In genomic region chr7:66043681-66044497, GRCh38 we compare ENCODE assay signal across 8 cellular contexts. TPM values are rescaled to one million over a fixed set of nuclear protein-coding genes. Genes with fewer than 3 reads are reported as not detected.
DNase-seq lines count a peak whose midpoint lies in the region; ATAC-seq and TF ChIP-seq lines count a peak whose summit lies in the region.

No MANE protein-coding gene starts in this region.

- H3K27ac Mint-ChIP-seq in activated naive CD8-positive, alpha-beta T cell treated with anti-CD3 and anti-CD28 coated beads, Interleukin-2, amount 50 U/mL, for 24 hours, result no peak overlapping the region

- H3K4me1 Mint-ChIP-seq in activated naive CD8-positive, alpha-beta T cell treated with anti-CD3 and anti-CD28 coated beads, Interleukin-2, amount 50 U/mL, for 24 hours, result peaks cover 8% of the 10 kb centered on the region

- peak overlapping the region; percentile 74 for H3K4me3 Mint-ChIP-seq in activated naive CD8-positive, alpha-beta T cell treated with anti-CD3 and anti-CD28 coated beads, Interleukin-2, amount 50 U/mL, for 24 hours

- DNase-seq in EH (ENCODE audit: low read depth) (peak; percentile 20), M059J (ENCODE audit: low read depth) (peak; percentile 56), right atrium auricular region (ENCODE audit: low spot score) (peak; percentile 60), posterior vena cava (ENCODE audit: low spot score) (peak; percentile 86), A172 (ENCODE audit: low spot score) (no peak), kidney glomerular epithelial cell (lab: John Stamatoyannopoulos, UW) (no peak), NCI-H1436 (lab: John Stamatoyannopoulos, UW) (no peak)
- peak; percentile 29 for DNase-seq in activated naive CD8-positive, alpha-beta T cell treated with anti-CD3 and anti-CD28 coated beads, Interleukin-2, amount 50 U/mL, for 24 hours

- H3K9me3 Mint-ChIP-seq in activated naive CD8-positive, alpha-beta T cell treated with anti-CD3 and anti-CD28 coated beads, Interleukin-2, amount 50 U/mL, for 24 hours, result no peaks in the 10 kb centered on the region

- no peak for TF ChIP-seq CTCF in right atrium auricular region (IDR thresholded peaks at IDR 0.05)

- H3K27me3 Mint-ChIP-seq in activated naive CD8-positive, alpha-beta T cell treated with anti-CD3 and anti-CD28 coated beads, Interleukin-2, amount 50 U/mL, for 24 hours, result peaks cover 21% of the 10 kb centered on the region

- no peaks in the 10 kb centered on the region for H3K9me3 ChIP-seq in right atrium auricular region

- H3K36me3 Mint-ChIP-seq in activated naive CD8-positive, alpha-beta T cell treated with anti-CD3 and anti-CD28 coated beads, Interleukin-2, amount 50 U/mL, for 24 hours (ENCODE audit: low read depth), result no peaks in the 10 kb centered on the region

- no peaks in the 10 kb centered on the region for H3K36me3 ChIP-seq in right atrium auricular region

- H3K27me3 ChIP-seq in right atrium auricular region, result no peaks in the 10 kb centered on the region

- no peak overlapping the region for H3K27ac ChIP-seq in right atrium auricular region

- intact Hi-C loops in posterior vena cava (cut with DNase I), result no loop called here

- H3K4me1 ChIP-seq in right atrium auricular region, result peaks cover 0 to 15% of the 10 kb centered on the region in 2 donors

- ATAC-seq in activated naive CD8-positive, alpha-beta T cell treated with anti-CD3 and anti-CD28 coated beads, Interleukin-2, amount 50 U/mL, for 24 hours, result peak; percentile 43

- peak overlapping the region; percentile 39 to 48 for H3K4me3 ChIP-seq in right atrium auricular region

RNA-seq across cellular contexts. Expression of gene ASL, which starts 31.7 kb away (rescaled TPM):
- 39.1 and 39.9 TPM in 2 replicates for total RNA-seq in M059J (2014; rRNA removed; shearing (Covaris generic))
- 10 to 100 TPM in 1 of 2 donors, 1 to 10 TPM in 1; 9.2 to 13.0 TPM for total RNA-seq in right atrium auricular region
- 10 to 100 TPM; 19.9 TPM for total RNA-seq in posterior vena cava
- 61.3 and 64.6 TPM in 2 replicates for total RNA-seq in A172 (2014; rRNA removed; shearing (Covaris generic))

Comparison
In these comparisons a context has a peak if more than half of its experiments do, and no peak if none do; other contexts are left out.
1. DNase-seq: peak in EH (single experiment), M059J (single experiment), activated naive CD8-positive, alpha-beta T cell treated with anti-CD3 and anti-CD28 coated beads, Interleukin-2, amount 50 U/mL, for 24 hours (single experiment), right atrium auricular region (single experiment) and posterior vena cava (single experiment); none in A172 (single experiment), kidney glomerular epithelial cell (single experiment) and NCI-H1436 (single experiment).